18 cellular contexts compared by ENCODE assay signal in genomic region chr6:128208851-128209580, GRCh38.
DNase-seq lines count a peak whose midpoint lies in the region; ATAC-seq and TF ChIP-seq lines count a peak whose summit lies in the region.
"Had no signal": no experiment of that assay in that cellular context is flagged by ENCODE, and none has a peak within 500 bp of the region (broad histone marks: within the 10 kb centered on the region; RNA-seq: fewer than 3 reads in every experiment).

No MANE protein-coding gene starts in this region.

- H3K4me3 ChIP-seq in fibroblast of lung (replicated peaks in 1 of 4; ENCODE audit: control extremely low read depth in 1 of 4, insufficient read depth in 1 of 4, low read depth in 3 of 4, low read length in 4 of 4), result no peak overlapping the region
- H3K4me3 ChIP-seq: vagina had no signal

- H3K27ac ChIP-seq in fibroblast of lung (ENCODE audit: insufficient read depth, low read length), result no peak overlapping the region
- H3K27ac ChIP-seq: vagina had no signal

- intact Hi-C loops in activated T-helper 1 cell treated with anti-CD3 and anti-CD28 coated beads, Interleukin-12 subunit alpha, Interleukin-12 subunit beta, Interleukin-2, Interleukin-4 antibody, amounts not matched to agents 30 ng/mL and 10 ng/mL and 1 ng/mL, durations not matched to agents 14 hours and 24 hours and 36 hours (cut with micrococcal nuclease), result no loop called here

- H3K4me2 ChIP-seq in fibroblast of lung (ENCODE audit: extremely low read depth, insufficient read depth, low read length), result no peak overlapping the region

- H3K79me2 ChIP-seq in fibroblast of lung (ENCODE audit: control insufficient read depth, insufficient read depth, low read length), result no peaks in the 10 kb centered on the region

- peak; percentile 71 for DNase-seq in EL
- DNase-seq in RPMI7951 (ENCODE audit: low read depth), result peak; percentile 67
- DNase-seq in fibroblast of lung (ENCODE audit: low read depth in 2 of 2), result peak; percentile 30 to 79
- DNase-seq in osteocyte (ENCODE audit: extremely low spot score, unreplicated experiment), result no peak
- no peak for DNase-seq in SIG-M5 treated with dmso at 0.1 percent for 504 hours (lab: John Stamatoyannopoulos, UW; ENCODE audit: unreplicated experiment)
- no peak for DNase-seq in activated T-helper 1 cell treated with anti-CD3 and anti-CD28 coated beads, Interleukin-12 subunit alpha, Interleukin-12 subunit beta, Interleukin-2, Interleukin-4 antibody, amounts not matched to agents 30 ng/mL and 10 ng/mL and 1 ng/mL, durations not matched to agents 14 hours and 24 hours and 36 hours (ENCODE audit: low spot score)
- DNase-seq in activated naive CD8-positive, alpha-beta T cell treated with anti-CD3 and anti-CD28 coated beads for 36 hours, result no peak
- DNase-seq: activated CD4-positive, CD25-positive, alpha-beta regulatory T cell treated with anti-CD3 and anti-CD28 coated beads, Interleukin-2, amount 50 U/mL, for 72 hours; CD4-positive, CD25-positive, alpha-beta regulatory T cell; natural killer cell; NCI-H1105; NCI-H345; right cardiac atrium; stimulated activated naive CD4-positive, alpha-beta T cell treated with Interleukin-2 at 50 U/mL for 16 hours; T-helper 1 cell had no signal

- peak overlapping the region; percentile 77 for H3K27ac Mint-ChIP-seq in osteocyte (ENCODE audit: unreplicated experiment)
- H3K27ac Mint-ChIP-seq in activated T-helper 1 cell treated with anti-CD3 and anti-CD28 coated beads, Interleukin-12 subunit alpha, Interleukin-12 subunit beta, Interleukin-2, Interleukin-4 antibody, amounts not matched to agents 30 ng/mL and 10 ng/mL and 1 ng/mL, durations not matched to agents 14 hours and 24 hours and 36 hours, result no peak overlapping the region
- no peak overlapping the region for H3K27ac Mint-ChIP-seq in activated naive CD8-positive, alpha-beta T cell treated with anti-CD3 and anti-CD28 coated beads for 36 hours
- H3K27ac Mint-ChIP-seq: CD4-positive, CD25-positive, alpha-beta regulatory T cell; dendritic cell treated with granulocyte-macrophage colony-stimulating factor and Interleukin-4, amounts not matched to agents 40 ng/mL and 50 ng/mL, for 4 days; natural killer cell had no signal

- TF ChIP-seq CTCF in fibroblast of lung (conservative IDR thresholded peaks at IDR 0.05 in 1 of 2, IDR thresholded peaks at IDR 0.05 in 1 of 2; ENCODE audit: low read depth in 1 of 2, low read length in 2 of 2) (no peak), osteocyte (IDR thresholded peaks at IDR 0.05) (no peak)

- H3K27me3 ChIP-seq in fibroblast of lung (ENCODE audit: control insufficient read depth, insufficient read depth, low read length), result no peaks in the 10 kb centered on the region
- H3K27me3 ChIP-seq: vagina had no signal

- peaks cover 14% of the 10 kb centered on the region for H3K36me3 Mint-ChIP-seq in osteocyte (ENCODE audit: unreplicated experiment)
- no peaks in the 10 kb centered on the region for H3K36me3 Mint-ChIP-seq in activated T-helper 1 cell treated with anti-CD3 and anti-CD28 coated beads, Interleukin-12 subunit alpha, Interleukin-12 subunit beta, Interleukin-2, Interleukin-4 antibody, amounts not matched to agents 30 ng/mL and 10 ng/mL and 1 ng/mL, durations not matched to agents 14 hours and 24 hours and 36 hours (ENCODE audit: low read depth)
- H3K36me3 Mint-ChIP-seq in activated naive CD8-positive, alpha-beta T cell treated with anti-CD3 and anti-CD28 coated beads for 36 hours, result peaks cover 6% of the 10 kb centered on the region
- H3K36me3 Mint-ChIP-seq: CD4-positive, CD25-positive, alpha-beta regulatory T cell; natural killer cell had no signal

- H3K4me1 Mint-ChIP-seq in osteocyte (ENCODE audit: unreplicated experiment), result peaks cover 41% of the 10 kb centered on the region
- no peaks in the 10 kb centered on the region for H3K4me1 Mint-ChIP-seq in activated T-helper 1 cell treated with anti-CD3 and anti-CD28 coated beads, Interleukin-12 subunit alpha, Interleukin-12 subunit beta, Interleukin-2, Interleukin-4 antibody, amounts not matched to agents 30 ng/mL and 10 ng/mL and 1 ng/mL, durations not matched to agents 14 hours and 24 hours and 36 hours (ENCODE audit: low read depth)
- no peaks in the 10 kb centered on the region for H3K4me1 Mint-ChIP-seq in activated naive CD8-positive, alpha-beta T cell treated with anti-CD3 and anti-CD28 coated beads for 36 hours

- H3K9me3 Mint-ChIP-seq in osteocyte (ENCODE audit: unreplicated experiment), result no peaks in the 10 kb centered on the region
- peaks cover 4% of the 10 kb centered on the region for H3K9me3 Mint-ChIP-seq in activated T-helper 1 cell treated with anti-CD3 and anti-CD28 coated beads, Interleukin-12 subunit alpha, Interleukin-12 subunit beta, Interleukin-2, Interleukin-4 antibody, amounts not matched to agents 30 ng/mL and 10 ng/mL and 1 ng/mL, durations not matched to agents 14 hours and 24 hours and 36 hours
- no peaks in the 10 kb centered on the region for H3K9me3 Mint-ChIP-seq in activated naive CD8-positive, alpha-beta T cell treated with anti-CD3 and anti-CD28 coated beads for 36 hours
- H3K9me3 Mint-ChIP-seq: dendritic cell treated with granulocyte-macrophage colony-stimulating factor and Interleukin-4, amounts not matched to agents 40 ng/mL and 50 ng/mL, for 4 days had no signal

- no peak overlapping the region for H2AFZ ChIP-seq in fibroblast of lung (ENCODE audit: low read length)

- H3K9me3 ChIP-seq in fibroblast of lung (ENCODE audit: control insufficient read depth, insufficient read depth, low read depth, low read length), result no peaks in the 10 kb centered on the region
- H3K9me3 ChIP-seq: vagina had no signal

- H4K20me1 ChIP-seq in fibroblast of lung (ENCODE audit: control insufficient read depth, extremely low read depth, insufficient read depth, low read length), result no peaks in the 10 kb centered on the region

- H3K36me3 ChIP-seq in fibroblast of lung (ENCODE audit: control insufficient read depth, insufficient read depth, low read length), result no peaks in the 10 kb centered on the region
- H3K36me3 ChIP-seq: vagina had no signal

- H3K4me3 Mint-ChIP-seq in osteocyte (ENCODE audit: unreplicated experiment), result no peak overlapping the region
- H3K4me3 Mint-ChIP-seq in activated T-helper 1 cell treated with anti-CD3 and anti-CD28 coated beads, Interleukin-12 subunit alpha, Interleukin-12 subunit beta, Interleukin-2, Interleukin-4 antibody, amounts not matched to agents 30 ng/mL and 10 ng/mL and 1 ng/mL, durations not matched to agents 14 hours and 24 hours and 36 hours, result no peak overlapping the region
- no peak overlapping the region for H3K4me3 Mint-ChIP-seq in activated naive CD8-positive, alpha-beta T cell treated with anti-CD3 and anti-CD28 coated beads for 36 hours
- H3K4me3 Mint-ChIP-seq: CD4-positive, CD25-positive, alpha-beta regulatory T cell; dendritic cell treated with granulocyte-macrophage colony-stimulating factor and Interleukin-4, amounts not matched to agents 40 ng/mL and 50 ng/mL, for 4 days; natural killer cell had no signal

- peaks cover 11% of the 10 kb centered on the region for H3K4me1 ChIP-seq in fibroblast of lung (ENCODE audit: control insufficient read depth, extremely low read depth, insufficient read depth, low read length)

- H3K27me3 Mint-ChIP-seq in osteocyte (ENCODE audit: unreplicated experiment), result no peaks in the 10 kb centered on the region
- peaks cover 2% of the 10 kb centered on the region for H3K27me3 Mint-ChIP-seq in activated T-helper 1 cell treated with anti-CD3 and anti-CD28 coated beads, Interleukin-12 subunit alpha, Interleukin-12 subunit beta, Interleukin-2, Interleukin-4 antibody, amounts not matched to agents 30 ng/mL and 10 ng/mL and 1 ng/mL, durations not matched to agents 14 hours and 24 hours and 36 hours (ENCODE audit: insufficient read depth)
- H3K27me3 Mint-ChIP-seq in activated naive CD8-positive, alpha-beta T cell treated with anti-CD3 and anti-CD28 coated beads for 36 hours, result no peaks in the 10 kb centered on the region
- H3K27me3 Mint-ChIP-seq: CD4-positive, CD25-positive, alpha-beta regulatory T cell; dendritic cell treated with granulocyte-macrophage colony-stimulating factor and Interleukin-4, amounts not matched to agents 40 ng/mL and 50 ng/mL, for 4 days had no signal

- no peak overlapping the region for H3K9ac ChIP-seq in fibroblast of lung (ENCODE audit: insufficient read depth, low read length)

- no peak for ATAC-seq in GM21576 (IDR thresholded peaks at IDR 0.05; ENCODE audit: unreplicated experiment)
- ATAC-seq: natural killer cell had no signal

Comparison
In these comparisons a context has a peak if more than half of its experiments do, and no peak if none do; other contexts are left out.
1. DNase-seq: peak in EL (single experiment), RPMI7951 (single experiment) and fibroblast of lung (2 of 2); none in osteocyte (single experiment), SIG-M5 treated with dmso at 0.1 percent for 504 hours (single experiment), activated T-helper 1 cell treated with anti-CD3 and anti-CD28 coated beads, Interleukin-12 subunit alpha, Interleukin-12 subunit beta, Interleukin-2, Interleukin-4 antibody, amounts not matched to agents 30 ng/mL and 10 ng/mL and 1 ng/mL, durations not matched to agents 14 hours and 24 hours and 36 hours (single experiment) and activated naive CD8-positive, alpha-beta T cell treated with anti-CD3 and anti-CD28 coated beads for 36 hours (single experiment).